14 cellular contexts compared by ENCODE assay signal in genomic region chr10:118962159-118962863, GRCh38.
"Had no signal": no experiment of that assay in that cellular context is flagged by ENCODE, and none has a peak within 500 bp of the region (broad histone marks: within the 10 kb centered on the region; RNA-seq: fewer than 3 reads in every experiment).

No MANE protein-coding gene starts in this region.

- H3K9me3 ChIP-seq: body of pancreas, colonic mucosa, tibial nerve had no signal

- DNase-seq: activated CD4-positive, alpha-beta memory T cell treated with anti-CD3 and anti-CD28 coated beads for 36 hours; activated CD4-positive, alpha-beta T cell treated with anti-CD3 and anti-CD28 coated beads for 4 hours; activated naive CD4-positive, alpha-beta T cell; activated naive CD8-positive, alpha-beta T cell treated with anti-CD3 and anti-CD28 coated beads, Interleukin-2, amount 10 ng/mL, durations not matched to agents 7 days and 5 days; body of pancreas; central memory CD4-positive, alpha-beta T cell; colonic mucosa; hypothalamus; retina; stimulated activated CD4-positive, alpha-beta T cell treated with anti-CD3 and anti-CD28 coated beads, Interleukin-2, amount 100 ng/mL, for 24 hours had no signal

- H3K27ac ChIP-seq: body of pancreas, colonic mucosa, tibial nerve had no signal

- H3K4me3 ChIP-seq: body of pancreas, colonic mucosa, tibial nerve had no signal

- H3K4me1 ChIP-seq: colonic mucosa had no signal

- H3K36me3 ChIP-seq: colonic mucosa, tibial nerve had no signal

- H3K27me3 ChIP-seq: body of pancreas, colonic mucosa, tibial nerve had no signal

- ATAC-seq: activated T-helper 17 cell treated with anti-CD3 and anti-CD28 coated beads, Interleukin-2, amount 50 U/mL, for 72 hours; body of pancreas; left lobe of liver; WTC11 had no signal
